Comparison of ENCODE assay signal across 8 cellular contexts in genomic region chr4:77819409-77819835, GRCh38. TPM values are rescaled to one million over a fixed set of nuclear protein-coding genes. Genes with fewer than 3 reads are reported as not detected.
DNase-seq lines count a peak whose midpoint lies in the region; ATAC-seq and TF ChIP-seq lines count a peak whose summit lies in the region.

No MANE protein-coding gene starts in this region.

- peak overlapping the region; percentile 100 for H3K27ac Mint-ChIP-seq in activated T-helper 2 cell treated with anti-CD3 and anti-CD28 coated beads, Interferon-gamma antibody, Interleukin-2, Interleukin-4, amounts not matched to agents 10 μg/mL and 5 μg/mL and 100 μg/mL, durations not matched to agents 14 hours and 24 hours and 36 hours

- no peaks in the 10 kb centered on the region for H3K9me3 Mint-ChIP-seq in activated T-helper 2 cell treated with anti-CD3 and anti-CD28 coated beads, Interferon-gamma antibody, Interleukin-2, Interleukin-4, amounts not matched to agents 10 μg/mL and 5 μg/mL and 100 μg/mL, durations not matched to agents 14 hours and 24 hours and 36 hours

- TF ChIP-seq CTCF in sigmoid colon (IDR thresholded peaks at IDR 0.05), result no peak

- TF ChIP-seq POLR2A in sigmoid colon (IDR thresholded peaks at IDR 0.05), result no peak

- peak overlapping the region; percentile 84 for H2AFZ ChIP-seq in ACC112 (ENCODE audit: low read length, unreplicated experiment)

- peak overlapping the region; percentile 76 for H3K27ac ChIP-seq in ACC112 (ENCODE audit: low read depth, low read length)
- peak overlapping the region; percentile 99 to 100 (median 100) for H3K27ac ChIP-seq in sigmoid colon

- intact Hi-C loops in activated T-helper 2 cell treated with anti-CD3 and anti-CD28 coated beads, Interferon-gamma antibody, Interleukin-2, Interleukin-4, amounts not matched to agents 10 μg/mL and 5 μg/mL and 100 μg/mL, durations not matched to agents 14 hours and 24 hours and 36 hours (cut with micrococcal nuclease), result no loop called here
- intact Hi-C loops in left cardiac atrium (cut with DNase I) (no loop called here), sigmoid colon (cut with DNase I) (loop anchor here (5.0 to 10.0 kb wide), 2 partner anchors 65 to 238 kb away; partner anchors contain the start of gene FRAS1)

- no peak for DNase-seq in activated T-helper 2 cell treated with anti-CD3 and anti-CD28 coated beads, Interferon-gamma antibody, Interleukin-2, Interleukin-4, amounts not matched to agents 10 μg/mL and 5 μg/mL and 100 μg/mL, durations not matched to agents 14 hours and 24 hours and 36 hours (ENCODE audit: low spot score)
- DNase-seq in left cardiac atrium (no peak), sigmoid colon (no peak), HK-2 (ENCODE audit: unreplicated experiment) (no peak), NCI-H2227 (lab: John Stamatoyannopoulos, UW; ENCODE audit: unreplicated experiment) (no peak)

- H3K4me1 ChIP-seq in ACC112 (ENCODE audit: control insufficient read depth, insufficient read depth, low read length, unreplicated experiment) (peaks cover 16% of the 10 kb centered on the region), sigmoid colon (peaks cover 0 to 39% (median 23%) of the 10 kb centered on the region in 4 donors)

- peaks cover 39% of the 10 kb centered on the region for H3K4me1 Mint-ChIP-seq in activated T-helper 2 cell treated with anti-CD3 and anti-CD28 coated beads, Interferon-gamma antibody, Interleukin-2, Interleukin-4, amounts not matched to agents 10 μg/mL and 5 μg/mL and 100 μg/mL, durations not matched to agents 14 hours and 24 hours and 36 hours (ENCODE audit: low read depth)

- no peaks in the 10 kb centered on the region for H3K27me3 Mint-ChIP-seq in activated T-helper 2 cell treated with anti-CD3 and anti-CD28 coated beads, Interferon-gamma antibody, Interleukin-2, Interleukin-4, amounts not matched to agents 10 μg/mL and 5 μg/mL and 100 μg/mL, durations not matched to agents 14 hours and 24 hours and 36 hours (ENCODE audit: low read depth)

- no peak for TF ChIP-seq EP300 in sigmoid colon (IDR thresholded peaks at IDR 0.05)

- peak overlapping the region; percentile 97 for H3K4me3 ChIP-seq in ACC112 (ENCODE audit: low read depth, low read length)
- H3K4me3 ChIP-seq in sigmoid colon, result peak overlapping the region; percentile 95 to 98 (median 96)

- ATAC-seq in GM19023 (IDR thresholded peaks at IDR 0.05; ENCODE audit: unreplicated experiment) (peak; percentile 26), HG03175 (IDR thresholded peaks at IDR 0.05; ENCODE audit: unreplicated experiment) (peak; percentile 19), left cardiac atrium (peak; percentile 3 to 20)

- WGBS in sigmoid colon, 2 donors, result 1% methylated on average over 66 of the region's 66 CpGs

- H3K36me3 Mint-ChIP-seq in activated T-helper 2 cell treated with anti-CD3 and anti-CD28 coated beads, Interferon-gamma antibody, Interleukin-2, Interleukin-4, amounts not matched to agents 10 μg/mL and 5 μg/mL and 100 μg/mL, durations not matched to agents 14 hours and 24 hours and 36 hours (ENCODE audit: low read depth), result peaks cover 28% of the 10 kb centered on the region

- H3K79me2 ChIP-seq in ACC112 (ENCODE audit: control insufficient read depth, insufficient read depth, low read length, unreplicated experiment), result peaks cover 39% of the 10 kb centered on the region

- H3K9me3 ChIP-seq in sigmoid colon, result no peaks in the 10 kb centered on the region

- peak overlapping the region; percentile 100 for H3K4me3 Mint-ChIP-seq in activated T-helper 2 cell treated with anti-CD3 and anti-CD28 coated beads, Interferon-gamma antibody, Interleukin-2, Interleukin-4, amounts not matched to agents 10 μg/mL and 5 μg/mL and 100 μg/mL, durations not matched to agents 14 hours and 24 hours and 36 hours (ENCODE audit: low read depth)

- H3K36me3 ChIP-seq in ACC112 (ENCODE audit: insufficient read depth, low read length) (no peaks in the 10 kb centered on the region), sigmoid colon (no peaks in the 10 kb centered on the region)

- H3K27me3 ChIP-seq in ACC112 (ENCODE audit: insufficient read depth, low read length) (no peaks in the 10 kb centered on the region), sigmoid colon (no peaks in the 10 kb centered on the region)

RNA-seq across cellular contexts. Expression of gene CNOT6L, which starts 0.3 kb away (rescaled TPM):
- total RNA-seq in activated T-helper 2 cell treated with anti-CD3 and anti-CD28 coated beads, Interferon-gamma antibody, Interleukin-2, Interleukin-4, amounts not matched to agents 10 μg/mL and 5 μg/mL and 100 μg/mL, durations not matched to agents 14 hours and 24 hours and 36 hours, result 94.8 and 105 TPM in 2 replicates
- total RNA-seq in left cardiac atrium (10 to 100 TPM; 24.1 to 26.0 TPM), sigmoid colon (10 to 100 TPM; 17.5 to 21.6 (median 19.2) TPM)
- 10 to 100 TPM in 2 of 3 donors, 1 to 10 TPM in 1; 4.2 to 13.7 (median 10.6) TPM for polyA plus RNA-seq in sigmoid colon

RNA-seq across cellular contexts. Expression of gene MRPL1, which starts 43.2 kb away (rescaled TPM):
- 50.6 and 60.3 TPM in 2 replicates for total RNA-seq in activated T-helper 2 cell treated with anti-CD3 and anti-CD28 coated beads, Interferon-gamma antibody, Interleukin-2, Interleukin-4, amounts not matched to agents 10 μg/mL and 5 μg/mL and 100 μg/mL, durations not matched to agents 14 hours and 24 hours and 36 hours
- total RNA-seq in left cardiac atrium, result 10 to 100 TPM; 32.8 to 41.9 TPM
- total RNA-seq in sigmoid colon, result 10 to 100 TPM; 23.2 to 30.0 (median 28.9) TPM
- polyA plus RNA-seq in sigmoid colon, result 10 to 100 TPM; 48.9 to 52.9 (median 51.1) TPM
